10 cellular contexts compared by ENCODE assay signal in the genomic region with DNA sequence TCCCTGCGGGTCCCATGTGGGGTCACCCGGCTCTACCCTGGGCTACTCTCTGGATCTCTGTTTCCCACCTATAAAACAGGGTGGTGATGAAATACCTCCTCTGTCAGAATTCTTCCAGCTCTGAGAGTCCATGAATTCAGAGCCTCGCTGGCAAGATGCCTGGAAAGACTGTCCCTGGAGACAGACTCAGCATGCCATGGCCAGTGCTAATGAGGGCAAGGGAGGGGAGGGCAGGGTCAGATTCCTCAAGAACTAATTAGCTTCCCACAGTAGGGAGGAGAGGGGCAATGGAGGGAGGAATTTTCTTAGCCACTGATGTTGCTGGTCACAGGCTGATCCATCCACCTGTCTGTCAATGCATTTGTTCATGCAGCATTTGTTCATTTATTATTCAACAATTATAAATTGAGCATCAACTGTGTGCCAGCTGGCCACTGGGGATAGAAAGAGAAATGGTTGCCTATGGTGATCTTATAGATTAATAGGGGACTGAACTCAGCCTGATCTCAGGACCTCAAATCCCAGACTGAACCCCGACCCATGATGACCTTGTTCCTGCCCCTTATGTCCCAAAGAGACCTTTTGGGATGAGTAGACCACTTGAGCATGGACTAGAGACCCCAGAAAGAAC. TPM values are rescaled to one million over a fixed set of nuclear protein-coding genes. Genes with fewer than 3 reads are reported as not detected.
DNase-seq lines count a peak whose midpoint lies in the region; ATAC-seq and TF ChIP-seq lines count a peak whose summit lies in the region.
"Had no signal": no experiment of that assay in that cellular context is flagged by ENCODE, and none has a peak within 500 bp of the region (broad histone marks: within the 10 kb centered on the region; RNA-seq: fewer than 3 reads in every experiment).

No MANE protein-coding gene starts in this region.

- no peak for TF ChIP-seq CTCF in HEK293 (tag by site-specific recombination; IDR thresholded peaks at IDR 0.05)
- TF ChIP-seq CTCF in stomach (IDR thresholded peaks at IDR 0.05): no peak
- no peak for TF ChIP-seq CTCF in foreskin keratinocyte (conservative IDR thresholded peaks at IDR 0.05)

- no peak for ATAC-seq in foreskin keratinocyte
- ATAC-seq: left lung had no signal

- H3K9me3 ChIP-seq in HEK293 (ENCODE audit: control insufficient read depth, insufficient read depth, low read depth, low read length) (no peaks in the 10 kb centered on the region), stomach (no peaks in the 10 kb centered on the region)
- H3K9me3 ChIP-seq: left lung had no signal

- WGBS in stomach, 5 donors: 69 to 88% (median 84%) methylated on average over 4 of the region's 4 CpGs

- TF ChIP-seq POLR2A in stomach (IDR thresholded peaks at IDR 0.05): no peak

- H3K4me3 ChIP-seq in HEK293 (ENCODE audit: low read depth, low read length) (no peak overlapping the region), stomach (no peak overlapping the region)
- H3K4me3 ChIP-seq: left lung had no signal

- H3K27me3 ChIP-seq in stomach (no peaks in the 10 kb centered on the region), foreskin keratinocyte (no peaks in the 10 kb centered on the region)
- H3K27me3 ChIP-seq: left lung had no signal

- POLR2A ChIA-PET in HEK293 (lab: Yijun Ruan, JAX): interaction anchor here (0.5 to 1.7 kb wide), 8 partner anchors 10 to 56 kb away, joined by 3 to 5 read pairs (median 4); partner anchors contain the start of gene RBM22

- no peak for TF ChIP-seq EP300 in stomach (IDR thresholded peaks at IDR 0.05)

- intact Hi-C loops in stomach (cut with DNase I; ENCODE audit: low total_unique reads): no loop called here

- no peak overlapping the region for H3K27ac ChIP-seq in HEK293 (ENCODE audit: extremely low read depth, low read depth, low read length)
- peak overlapping the region in 4 of 5 donors; percentile 74 to 90 (median 88) for H3K27ac ChIP-seq in stomach
- H3K27ac ChIP-seq in foreskin keratinocyte: no peak overlapping the region

- DNase-seq in amniotic epithelial cell (ENCODE audit: low read depth): peak; percentile 89
- peak; percentile 54 for DNase-seq in iPS-NIHi11 (ENCODE audit: low spot score)
- DNase-seq in stomach: no peak
- DNase-seq in ecto neural progenitor cell (ENCODE audit: low spot score): no peak
- no peak for DNase-seq in NOMO-1 treated with DMSO at 0.1 percent for 48 hours (lab: John Stamatoyannopoulos, UW; ENCODE audit: unreplicated experiment)
- DNase-seq in foreskin keratinocyte: no peak
- no peak for DNase-seq in activated gamma-delta T cell (lab: John Stamatoyannopoulos, UW)
- DNase-seq: activated effector memory CD4-positive, alpha-beta T cell treated with anti-CD3 and anti-CD28 coated beads, Interleukin-2, amount 50 U/mL, for 16 hours had no signal

- H3K36me3 ChIP-seq in HEK293 (ENCODE audit: control insufficient read depth in 2 of 2, insufficient read depth in 1 of 2, low read length in 2 of 2) (no peaks in the 10 kb centered on the region), stomach (peaks cover 18 to 24% (median 22%) of the 10 kb centered on the region in 4 donors)

- CTCF ChIA-PET in HEK293 (lab: Yijun Ruan, JAX): interaction anchor here (0.5 to 9.4 kb wide), 8 partner anchors 10 to 330 kb away, joined by 3 to 60 read pairs (median 4); no protein-coding TSS in a partner anchor

- peaks cover 23% of the 10 kb centered on the region for H3K4me1 ChIP-seq in HEK293 (ENCODE audit: control insufficient read depth, insufficient read depth, low read length)
- peaks cover 63 to 84% (median 67%) of the 10 kb centered on the region in 4 donors for H3K4me1 ChIP-seq in stomach
- peaks cover 21% of the 10 kb centered on the region for H3K4me1 ChIP-seq in foreskin keratinocyte

TF ChIP-seq in HEK293, 187 proteins besides CTCF, POLR2A, EP300 and RAD21 (continues in another document):
- no peak for TF ChIP-seq SP2 (tag by site-specific recombination; IDR thresholded peaks at IDR 0.05)
- TF ChIP-seq ZFP41 (tag by site-specific recombination; IDR thresholded peaks at IDR 0.05; ENCODE audit: borderline replicate concordance): no peak
- TF ChIP-seq, protein P1, sequence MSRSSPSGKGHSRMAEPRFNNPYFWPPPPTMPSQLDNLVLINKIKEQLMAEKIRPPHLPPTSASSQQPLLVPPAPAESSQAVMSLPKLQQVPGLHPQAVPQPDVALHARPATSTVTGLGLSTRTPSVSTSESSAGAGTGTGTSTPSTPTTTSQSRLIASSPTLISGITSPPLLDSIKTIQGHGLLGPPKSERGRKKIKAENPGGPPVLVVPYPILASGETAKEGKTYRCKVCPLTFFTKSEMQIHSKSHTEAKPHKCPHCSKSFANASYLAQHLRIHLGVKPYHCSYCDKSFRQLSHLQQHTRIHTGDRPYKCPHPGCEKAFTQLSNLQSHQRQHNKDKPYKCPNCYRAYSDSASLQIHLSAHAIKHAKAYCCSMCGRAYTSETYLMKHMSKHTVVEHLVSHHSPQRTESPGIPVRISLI (tag by site-specific recombination; IDR thresholded peaks at IDR 0.05): no peak
- TF ChIP-seq BCL11A (tag by site-specific recombination; IDR thresholded peaks at IDR 0.05; ENCODE audit: low read depth): peak; percentile 78
- TF ChIP-seq ZFP37 (tag by site-specific recombination; IDR thresholded peaks at IDR 0.05): 0 out of 2 replicates have a peak, but pooled peaks have one; percentile 35
- TF ChIP-seq ZNF175 (tag by site-specific recombination; IDR thresholded peaks at IDR 0.05): no peak
- TF ChIP-seq OSR2 (tag by site-specific recombination; IDR thresholded peaks at IDR 0.05): peak; percentile 74
- no peak for TF ChIP-seq YY1 (tag by site-specific recombination; IDR thresholded peaks at IDR 0.05)
- TF ChIP-seq ZNF423 (tag by site-specific recombination; IDR thresholded peaks at IDR 0.05): peak; percentile 83
- peak; percentile 39; the same call in 1 of the 2 replicates for TF ChIP-seq TSHZ1 (tag by site-specific recombination; IDR thresholded peaks at IDR 0.05; ENCODE audit: borderline replicate concordance)
- peak; percentile 16; the same call in 1 of the 2 replicates for TF ChIP-seq IKZF3 (tag by site-specific recombination; IDR thresholded peaks at IDR 0.05)
- 0 out of 2 replicates have a peak, but pooled peaks have one; percentile 27 for TF ChIP-seq ZSCAN23 (tag by site-specific recombination; IDR thresholded peaks at IDR 0.05)
- TF ChIP-seq ZNF76 (tag by site-specific recombination; IDR thresholded peaks at IDR 0.05; ENCODE audit: borderline replicate concordance, low read depth): no peak
- TF ChIP-seq ZEB2 (tag by site-specific recombination; IDR thresholded peaks at IDR 0.05): 0 out of 2 replicates have a peak, but pooled peaks have one; percentile 36
- no peak for TF ChIP-seq ZNF274 (IDR thresholded peaks at IDR 0.05; ENCODE audit: low read length)
- no peak for TF ChIP-seq ZNF274 (tag by site-specific recombination; IDR thresholded peaks at IDR 0.05; ENCODE audit: borderline replicate concordance)
- TF ChIP-seq KLF7 (tag by site-specific recombination; IDR thresholded peaks at IDR 0.05; ENCODE audit: borderline replicate concordance): no peak

RNA-seq across cellular contexts. Expression of gene SYNPO, which starts 4.7 kb away (rescaled TPM):
- 10 to 100 TPM in 3 of 5 donors, 1 to 10 TPM in 2; 3.7 to 52.7 (median 20.1) TPM for total RNA-seq in stomach
- 10 to 100 TPM; 12.6 to 42.3 (median 23.2) TPM for polyA plus RNA-seq in stomach
- total RNA-seq in foreskin keratinocyte: 8.8 and 10.1 TPM in 2 replicates
- 6.9 and 7.0 TPM in 2 replicates for polyA plus RNA-seq in foreskin keratinocyte

RNA-seq across cellular contexts. Expression of gene MYOZ3, which starts 15.9 kb away (rescaled TPM):
- total RNA-seq in stomach (under 1 TPM in 1 of 5 donors, not detected in 4; 0.55 TPM), foreskin keratinocyte (0.34 and 0.53 TPM in 2 replicates)
- polyA plus RNA-seq in stomach (1 to 10 TPM in 1 of 3 donors, under 1 TPM in 2; 0.23 to 1.8 (median 0.50) TPM), foreskin keratinocyte (0.33 and 0.35 TPM in 2 replicates)

RNA-seq across cellular contexts. Expression of gene RBM22, which starts 55.7 kb away (rescaled TPM):
- total RNA-seq in stomach: 100 to 1,000 TPM in 1 of 5 donors, 10 to 100 TPM in 4; 22.8 to 116 (median 27.9) TPM
- 10 to 100 TPM; 18.9 to 28.0 (median 23.9) TPM for polyA plus RNA-seq in stomach
- 43.2 and 47.2 TPM in 2 replicates for total RNA-seq in foreskin keratinocyte
- 29.0 and 33.9 TPM in 2 replicates for polyA plus RNA-seq in foreskin keratinocyte

Comparison
In these comparisons a context has a peak if more than half of its experiments do, and no peak if none do; other contexts are left out.
1. H3K27ac ChIP-seq: peak in stomach (4 of 5); none in HEK293 (single experiment) and foreskin keratinocyte (single experiment).
2. DNase-seq: peak in amniotic epithelial cell (single experiment) and iPS-NIHi11 (single experiment); none in stomach (single experiment), ecto neural progenitor cell (single experiment), NOMO-1 treated with DMSO at 0.1 percent for 48 hours (single experiment), foreskin keratinocyte (0 of 2) and activated gamma-delta T cell (single experiment).